ENCODE assay signal across 8 cellular contexts in genomic region chr19:35140898-35141626, GRCh38. TPM values are rescaled to one million over a fixed set of nuclear protein-coding genes. Genes with fewer than 3 reads are reported as not detected.
A peak's percentile ranks its signal among the peaks of the same experiment; 100 is the strongest.
DNase-seq lines count a peak whose midpoint lies in the region; ATAC-seq, FAIRE-seq and TF ChIP-seq lines count a peak whose summit lies in the region.

No MANE protein-coding gene starts in this region.

- no TSS peak for BruUV-seq in OCI-LY7 (replicated peaks; lab: Mats Ljungman, UMichigan)

- no peaks in the 10 kb centered on the region for H3K27me3 Mint-ChIP-seq in activated T-cell treated with anti-CD3 and anti-CD28 coated beads, Interleukin-2, amount 50 U/mL, for 4 hours (ENCODE audit: low read depth)

- H3K4me3 ChIP-seq in OCI-LY7 (ENCODE audit: low read depth, low read length, poor library complexity, severe bottlenecking) (peak overlapping the region; percentile 67), muscle layer of colon (ENCODE audit: low read depth in 1 of 2, low read length in 2 of 2) (peak overlapping the region in 1 of 2 donors; percentile 43)

- H3K36me3 ChIP-seq in OCI-LY7 (ENCODE audit: insufficient read depth, low read length): no peaks in the 10 kb centered on the region
- H3K36me3 ChIP-seq in muscle layer of colon (ENCODE audit: insufficient read depth, low read length): no peaks in the 10 kb centered on the region

- no peaks in the 10 kb centered on the region for H4K20me1 ChIP-seq in OCI-LY7 (ENCODE audit: insufficient read depth, low read length)

- H3K9me3 ChIP-seq in OCI-LY7 (ENCODE audit: low read length) (no peaks in the 10 kb centered on the region), muscle layer of colon (ENCODE audit: low read length) (no peaks in the 10 kb centered on the region)

- ATAC-seq in HG03457 (IDR thresholded peaks at IDR 0.05; ENCODE audit: unreplicated experiment): peak; percentile 54
- ATAC-seq in activated T-cell treated with anti-CD3 and anti-CD28 coated beads, Interleukin-2, amount 50 U/mL, for 4 hours: peak; percentile 87 to 90
- ATAC-seq in esophagus mucosa: peak; percentile 88
- ATAC-seq in HG03025 (IDR thresholded peaks at IDR 0.05; ENCODE audit: low FRiP score, unreplicated experiment): no peak

- intact Hi-C loops in OCI-LY7 (cut with micrococcal nuclease; ENCODE audit: unreplicated experiment): loop anchor here (1.0 to 10.0 kb wide), 5 partner anchors 76 to 324 kb away; partner anchors contain the start of gene USF2

- H3K27me3 ChIP-seq in muscle layer of colon (ENCODE audit: control insufficient read depth in 1 of 2, insufficient read depth in 2 of 2, low read length in 2 of 2): peaks cover 20 to 59% of the 10 kb centered on the region in 2 donors

- TF ChIP-seq POLR2A in GM12892 (IDR thresholded peaks at IDR 0.05; ENCODE audit: low read depth, low read length): no peak

- DNase-seq in GM12892 (ENCODE audit: insufficient read length) (peak; percentile 99), OCI-LY7 (ENCODE audit: low spot score) (peak; percentile 96)
- DNase-seq in activated T-cell treated with anti-CD3 and anti-CD28 coated beads, Interleukin-2, amount 50 U/mL, for 4 hours: peak; percentile 97
- DNase-seq in stimulated activated CD8-positive, alpha-beta memory T cell treated with anti-CD3 and anti-CD28 coated beads, Interleukin-4, amount 100 ng/mL, for 4 hours (ENCODE audit: low read depth in 2 of 2, low spot score in 1 of 2): peak; percentile 91 to 93

- H3K9me2 ChIP-seq in OCI-LY7 (ENCODE audit: insufficient read depth, low read length): no peaks in the 10 kb centered on the region

- peaks cover 43% of the 10 kb centered on the region for H3K4me1 ChIP-seq in OCI-LY7 (ENCODE audit: insufficient read depth, low read length, poor library complexity, severe bottlenecking)
- H3K4me1 ChIP-seq in muscle layer of colon (ENCODE audit: insufficient read depth, low read length): peaks cover 21% of the 10 kb centered on the region

- H2AFZ ChIP-seq in OCI-LY7 (ENCODE audit: low read length): peak overlapping the region; percentile 63; the same call in 1 of the 2 replicates

- FAIRE-seq in GM12892 (lab: Jason Lieb, UNC): peak; percentile 91

- POLR2A ChIA-PET in OCI-LY7 (lab: Charles Lee): interaction anchor here (0.6 to 3.5 kb wide), 17 partner anchors 13 to 701 kb away, joined by 3 to 25 read pairs (median 5); partner anchors contain the start of genes FXYD5, PSENEN and U2AF1L4

- peaks cover 34% of the 10 kb centered on the region for H3K4me1 Mint-ChIP-seq in activated T-cell treated with anti-CD3 and anti-CD28 coated beads, Interleukin-2, amount 50 U/mL, for 4 hours (ENCODE audit: low read depth)

- CTCF ChIA-PET in OCI-LY7 (lab: Charles Lee; ENCODE audit: unreplicated experiment): interaction anchor here (0.6 to 1.7 kb wide), 18 partner anchors 13 to 252 kb away, joined by 3 to 14 read pairs (median 4); partner anchors contain the start of genes FXYD5 and HAMP

- no peaks in the 10 kb centered on the region for H3K9me3 Mint-ChIP-seq in activated T-cell treated with anti-CD3 and anti-CD28 coated beads, Interleukin-2, amount 50 U/mL, for 4 hours

- peak overlapping the region; percentile 34 for H3K9ac ChIP-seq in muscle layer of colon (ENCODE audit: low read length)

- H3K27ac ChIP-seq in OCI-LY7 (ENCODE audit: low read depth, low read length, poor library complexity, severe bottlenecking) (peak overlapping the region; percentile 44), muscle layer of colon (ENCODE audit: low read depth, low read length) (peak overlapping the region; percentile 34)

- H3K4me3 Mint-ChIP-seq in activated T-cell treated with anti-CD3 and anti-CD28 coated beads, Interleukin-2, amount 50 U/mL, for 4 hours: peak overlapping the region; percentile 76

- H3K4me2 ChIP-seq in OCI-LY7 (ENCODE audit: low read length): peak overlapping the region; percentile 95

- no peaks in the 10 kb centered on the region for H3K79me2 ChIP-seq in OCI-LY7 (ENCODE audit: insufficient read depth, low read depth, low read length)

- peak; percentile 70 for TF ChIP-seq CTCF in OCI-LY7 (conservative IDR thresholded peaks at IDR 0.05; ENCODE audit: low read length)

- H3K36me3 Mint-ChIP-seq in activated T-cell treated with anti-CD3 and anti-CD28 coated beads, Interleukin-2, amount 50 U/mL, for 4 hours (ENCODE audit: insufficient read depth): no peaks in the 10 kb centered on the region

RNA-seq across cellular contexts. Expression of gene FXYD7, which starts 2.0 kb away (rescaled TPM):
- not detected for polyA plus RNA-seq in GM12892 (2012; ENCODE audit: missing spikeins)
- 0.50 and 1.2 TPM in 2 replicates for total RNA-seq in OCI-LY7 (2014; rRNA removed; shearing (Covaris generic))
- 6.1 and 6.3 TPM in 2 replicates for total RNA-seq in OCI-LY7 (2022)
- under 1 TPM in 1 of 3 donors, not detected in 2; 0.48 TPM for total RNA-seq in activated T-cell treated with anti-CD3 and anti-CD28 coated beads, Interleukin-2, amount 50 U/mL, for 4 hours
- not detected for total RNA-seq in esophagus mucosa

RNA-seq across cellular contexts. Expression of gene FXYD1, which starts 2.4 kb away (rescaled TPM):
- not detected for polyA plus RNA-seq in GM12892 (2012; ENCODE audit: missing spikeins)
- 0.57 and 1.8 TPM in 2 replicates for total RNA-seq in OCI-LY7 (2014; rRNA removed; shearing (Covaris generic))
- total RNA-seq in OCI-LY7 (2022) (5.5 and 11.5 TPM in 2 replicates), esophagus mucosa (2.1 TPM)
- total RNA-seq in activated T-cell treated with anti-CD3 and anti-CD28 coated beads, Interleukin-2, amount 50 U/mL, for 4 hours: 1 to 10 TPM in 2 of 3 donors, under 1 TPM in 1; 0.95 to 1.6 (median 1.4) TPM

RNA-seq across cellular contexts. Expression of gene LGI4, which starts 6.2 kb away (rescaled TPM):
- not detected for polyA plus RNA-seq in GM12892 (2012; ENCODE audit: missing spikeins)
- total RNA-seq in OCI-LY7 (2014; rRNA removed; shearing (Covaris generic)): 0.28 and 1.1 TPM in 2 replicates
- total RNA-seq in OCI-LY7 (2022) (2.7 and 5.9 TPM in 2 replicates), esophagus mucosa (1.4 TPM)
- total RNA-seq in activated T-cell treated with anti-CD3 and anti-CD28 coated beads, Interleukin-2, amount 50 U/mL, for 4 hours: under 1 TPM in 1 of 3 donors, not detected in 2; 0.14 TPM

RNA-seq across cellular contexts. Expression of gene FXYD5, which starts 13.5 kb away (rescaled TPM):
- 48.8 TPM for polyA plus RNA-seq in GM12892 (2012; ENCODE audit: missing spikeins)
- total RNA-seq in OCI-LY7 (2014; rRNA removed; shearing (Covaris generic)): 76.8 and 82.1 TPM in 2 replicates
- total RNA-seq in OCI-LY7 (2022) (147 and 155 TPM in 2 replicates), esophagus mucosa (114 TPM)
- 100 to 1,000 TPM; 363 to 466 (median 421) TPM for total RNA-seq in activated T-cell treated with anti-CD3 and anti-CD28 coated beads, Interleukin-2, amount 50 U/mL, for 4 hours

RNA-seq across cellular contexts. Expression of gene FXYD3, which starts 25.4 kb away (rescaled TPM):
- polyA plus RNA-seq in GM12892 (2012; ENCODE audit: missing spikeins): not detected
- total RNA-seq in OCI-LY7 (2014; rRNA removed; shearing (Covaris generic)): 0.35 TPM in 1 of 2 replicates, not detected in the other
- total RNA-seq in OCI-LY7 (2022) (0.88 TPM in 1 of 2 replicates, not detected in the other), esophagus mucosa (736 TPM)
- total RNA-seq in activated T-cell treated with anti-CD3 and anti-CD28 coated beads, Interleukin-2, amount 50 U/mL, for 4 hours: under 1 TPM; 0.23 to 0.63 (median 0.41) TPM
